ENCODE assay signal across 8 cellular contexts in genomic region chr14:95536036-95536577, GRCh38. TPM values are rescaled to one million over a fixed set of nuclear protein-coding genes. Genes with fewer than 3 reads are reported as not detected.
DNase-seq lines count a peak whose midpoint lies in the region; ATAC-seq and TF ChIP-seq lines count a peak whose summit lies in the region.

No MANE protein-coding gene starts in this region.

- H3K9ac ChIP-seq in HUES6 (ENCODE audit: low read length) = peak overlapping the region; percentile 85
- peak overlapping the region; percentile 82 for H3K9ac ChIP-seq in muscle layer of colon (ENCODE audit: low read length)

- CTCF ChIA-PET in AG04450 (lab: Charles Lee) = interaction anchor here (0.5 to 2.6 kb wide), 3 partner anchors 9 to 121 kb away, joined by 3 to 22 read pairs (median 9); no protein-coding TSS in a partner anchor

- POLR2A ChIA-PET in AG04450 (lab: Yijun Ruan, JAX) = no interaction called here

- peak overlapping the region; percentile 81 for H3K4me3 ChIP-seq in AG04450 (ENCODE audit: low read depth, low read length)
- H3K4me3 ChIP-seq in HUES6 (ENCODE audit: low read depth, low read length) = peak overlapping the region; percentile 96
- H3K4me3 ChIP-seq in breast epithelium = peak overlapping the region; percentile 70 to 97 (median 94)
- H3K4me3 ChIP-seq in muscle layer of colon (ENCODE audit: low read depth in 1 of 2, low read length in 2 of 2) = peak overlapping the region; percentile 80 to 92

- H3K27me3 ChIP-seq in AG04450 (ENCODE audit: control insufficient read depth, insufficient read depth, low read length) (no peaks in the 10 kb centered on the region), HUES6 (ENCODE audit: control insufficient read depth, insufficient read depth, low read length) (no peaks in the 10 kb centered on the region), breast epithelium (no peaks in the 10 kb centered on the region), muscle layer of colon (ENCODE audit: control insufficient read depth in 1 of 2, insufficient read depth in 2 of 2, low read length in 2 of 2) (no peaks in the 10 kb centered on the region)

- DNase-seq in AG04450 (ENCODE audit: low read depth, low spot score) (no peak), breast epithelium (ENCODE audit: low spot score in 2 of 2) (peak in 1 of 2 donors; percentile 13), dedifferentiated amniotic fluid mesenchymal stem cell (ENCODE audit: extremely low spot score) (no peak), NCI-H2171 (lab: John Stamatoyannopoulos, UW) (no peak)
- DNase-seq in stimulated activated CD4-positive, alpha-beta T cell treated with anti-CD3 and anti-CD28 coated beads, Interleukin-4, amount 100 ng/mL, for 4 hours = no peak

- H3K9me3 ChIP-seq in AG04450 (ENCODE audit: control insufficient read depth, insufficient read depth, low read length) = no peaks in the 10 kb centered on the region
- H3K9me3 ChIP-seq in HUES6 (ENCODE audit: control insufficient read depth, insufficient read depth, low read depth, low read length) = no peaks in the 10 kb centered on the region
- no peaks in the 10 kb centered on the region for H3K9me3 ChIP-seq in breast epithelium
- no peaks in the 10 kb centered on the region for H3K9me3 ChIP-seq in muscle layer of colon (ENCODE audit: low read length)

- H3K27ac ChIP-seq in AG04450 (ENCODE audit: low read depth, low read length) (no peak overlapping the region), HUES6 (ENCODE audit: low read depth, low read length) (no peak overlapping the region), breast epithelium (no peak overlapping the region), muscle layer of colon (ENCODE audit: low read depth, low read length) (no peak overlapping the region)

- peaks cover 30% of the 10 kb centered on the region for H3K4me1 ChIP-seq in HUES6 (ENCODE audit: control insufficient read depth, insufficient read depth, low read length)
- H3K4me1 ChIP-seq in breast epithelium = peaks cover 9 to 30% of the 10 kb centered on the region in 2 donors
- peaks cover 34% of the 10 kb centered on the region for H3K4me1 ChIP-seq in muscle layer of colon (ENCODE audit: insufficient read depth, low read length)

- no peak for TF ChIP-seq POLR2A in breast epithelium (IDR thresholded peaks at IDR 0.05)

- H3K36me3 ChIP-seq in HUES6 (ENCODE audit: control insufficient read depth, insufficient read depth, low read length) (peaks cover 11% of the 10 kb centered on the region), breast epithelium (no peaks in the 10 kb centered on the region), muscle layer of colon (ENCODE audit: insufficient read depth, low read length) (no peaks in the 10 kb centered on the region)

- TF ChIP-seq CTCF in AG04450 (IDR thresholded peaks at IDR 0.05; ENCODE audit: low read depth, low read length) (no peak), breast epithelium (IDR thresholded peaks at IDR 0.05) (no peak)

- no peak for ATAC-seq in GM21360 (IDR thresholded peaks at IDR 0.05; ENCODE audit: unreplicated experiment)

- intact Hi-C loops in breast epithelium (cut with DNase I; ENCODE audit: low total_unique reads) = no loop called here

RNA-seq across cellular contexts. Expression of gene GLRX5, which starts 1.3 kb away (rescaled TPM):
- 43.6 and 58.6 TPM in 2 replicates for polyA plus RNA-seq in AG04450 (2011; rRNA removed)
- 16.5 and 17.9 TPM in 2 replicates for polyA minus RNA-seq in AG04450 (2011; rRNA and poly(A)+ RNA removed)
- 10 to 100 TPM; 29.1 to 36.1 (median 33.6) TPM for total RNA-seq in breast epithelium

RNA-seq across cellular contexts. Expression of gene SYNE3, which starts 19.7 kb away (rescaled TPM):
- polyA plus RNA-seq in AG04450 (2011; rRNA removed) = 4.2 and 4.4 TPM in 2 replicates
- polyA minus RNA-seq in AG04450 (2011; rRNA and poly(A)+ RNA removed) = 9.8 and 9.9 TPM in 2 replicates
- total RNA-seq in breast epithelium = 100 to 1,000 TPM in 1 of 3 donors, 10 to 100 TPM in 2; 13.5 to 112 (median 22.0) TPM
